39 cellular contexts compared by ENCODE assay signal in the genomic region with DNA sequence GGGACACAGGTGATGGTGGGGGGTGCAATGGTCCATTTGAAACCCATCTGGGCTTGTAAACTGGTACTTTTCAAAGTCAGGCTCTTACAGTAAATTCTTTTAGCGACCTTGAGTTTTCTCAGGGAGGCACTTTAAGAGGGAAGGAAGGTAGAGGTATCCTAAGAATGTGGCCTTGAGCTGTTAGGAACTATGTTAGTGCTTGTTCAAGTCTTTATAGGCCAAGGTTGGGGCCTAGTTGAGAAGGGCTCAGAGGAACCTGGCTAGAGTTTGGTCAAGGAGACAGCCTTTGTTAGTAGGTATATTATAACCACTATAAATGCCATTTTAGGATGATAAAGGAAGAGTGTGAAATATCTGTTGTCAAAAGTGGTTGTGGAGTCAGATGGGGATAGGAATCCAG. TPM values are rescaled to one million over a fixed set of nuclear protein-coding genes. Genes with fewer than 3 reads are reported as not detected.
"Had no signal": no experiment of that assay in that cellular context is flagged by ENCODE, and none has a peak within 500 bp of the region (broad histone marks: within the 10 kb centered on the region; RNA-seq: fewer than 3 reads in every experiment).

No MANE protein-coding gene starts in this region.

- H3K36me3 ChIP-seq: MG63 had no signal

- H3K4me2 ChIP-seq: KMS-11 had no signal

- H3K27me3 ChIP-seq: MG63 had no signal

- H3K27ac ChIP-seq: KMS-11 had no signal

- H3K4me3 ChIP-seq: MG63 had no signal

- DNase-seq: Karpas-422, Kasumi-1, MG63, MM.1S, MV-4-11, NCI-H1048, NCI-H1092, NCI-H1092 treated with DMSO at 0.1 percent for 48 hours, NCI-H1105, NCI-H1105 treated with DMSO at 0.1 percent for 48 hours, NCI-H1417, NCI-H1417 treated with DMSO at 0.1 percent for 48 hours, NCI-H1436, NCI-H1436 treated with DMSO at 0.1 percent for 48 hours, NCI-H146, NCI-H1694, NCI-H1694 treated with DMSO at 0.1 percent for 48 hours, NCI-H187, NCI-H187 treated with DMSO at 0.1 percent for 48 hours, NCI-H1930, NCI-H2029, NCI-H2029 treated with DMSO at 0.1 percent for 48 hours, NCI-H2081, NCI-H2081 treated with DMSO at 0.1 percent for 48 hours, NCI-H2107, NCI-H2171, NCI-H2171 treated with DMSO at 0.1 percent for 48 hours, NCI-H2227 treated with DMSO at 0.1 percent for 48 hours, NCI-H226, NCI-H345, NCI-H446, NCI-H446 treated with DMSO at 0.1 percent for 48 hours, NCI-H510A, NCI-H510A treated with DMSO at 0.1 percent for 48 hours had no signal

- H3K9me3 ChIP-seq: MG63 had no signal

RNA-seq across cellular contexts. Expression of a gene that starts 9.2 kb away (rescaled TPM):
- total RNA-seq: LHCN-M2, M059J, MCF 10A, NCI-H460 had no signal
